ENCODE assay signal across 2 cellular contexts in the genomic region with DNA sequence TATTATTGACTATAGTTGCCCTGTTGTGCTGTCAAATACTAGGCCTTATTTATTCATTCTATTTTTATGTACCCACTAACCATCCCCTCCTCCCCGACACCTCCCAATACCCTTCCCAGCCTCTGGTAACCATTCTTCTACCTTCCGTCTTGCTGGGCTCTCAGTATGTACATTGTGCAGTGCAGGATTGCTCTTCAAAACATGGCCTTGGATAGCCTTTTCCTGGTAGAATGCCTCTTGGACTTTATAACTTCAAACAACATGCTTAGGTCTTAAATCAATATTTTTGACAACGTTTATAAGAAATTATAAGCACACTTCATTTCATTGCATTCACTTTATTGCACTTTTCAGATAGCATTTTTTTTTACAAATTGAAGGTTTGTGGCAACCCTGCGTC.
TF ChIP-seq lines count a peak whose summit lies in the region.

No MANE protein-coding gene starts in this region.

TF ChIP-seq in HepG2, 621 proteins besides CTCF, POLR2A, EP300 and RAD21 (continues in another document):
- TF ChIP-seq, protein P1, sequence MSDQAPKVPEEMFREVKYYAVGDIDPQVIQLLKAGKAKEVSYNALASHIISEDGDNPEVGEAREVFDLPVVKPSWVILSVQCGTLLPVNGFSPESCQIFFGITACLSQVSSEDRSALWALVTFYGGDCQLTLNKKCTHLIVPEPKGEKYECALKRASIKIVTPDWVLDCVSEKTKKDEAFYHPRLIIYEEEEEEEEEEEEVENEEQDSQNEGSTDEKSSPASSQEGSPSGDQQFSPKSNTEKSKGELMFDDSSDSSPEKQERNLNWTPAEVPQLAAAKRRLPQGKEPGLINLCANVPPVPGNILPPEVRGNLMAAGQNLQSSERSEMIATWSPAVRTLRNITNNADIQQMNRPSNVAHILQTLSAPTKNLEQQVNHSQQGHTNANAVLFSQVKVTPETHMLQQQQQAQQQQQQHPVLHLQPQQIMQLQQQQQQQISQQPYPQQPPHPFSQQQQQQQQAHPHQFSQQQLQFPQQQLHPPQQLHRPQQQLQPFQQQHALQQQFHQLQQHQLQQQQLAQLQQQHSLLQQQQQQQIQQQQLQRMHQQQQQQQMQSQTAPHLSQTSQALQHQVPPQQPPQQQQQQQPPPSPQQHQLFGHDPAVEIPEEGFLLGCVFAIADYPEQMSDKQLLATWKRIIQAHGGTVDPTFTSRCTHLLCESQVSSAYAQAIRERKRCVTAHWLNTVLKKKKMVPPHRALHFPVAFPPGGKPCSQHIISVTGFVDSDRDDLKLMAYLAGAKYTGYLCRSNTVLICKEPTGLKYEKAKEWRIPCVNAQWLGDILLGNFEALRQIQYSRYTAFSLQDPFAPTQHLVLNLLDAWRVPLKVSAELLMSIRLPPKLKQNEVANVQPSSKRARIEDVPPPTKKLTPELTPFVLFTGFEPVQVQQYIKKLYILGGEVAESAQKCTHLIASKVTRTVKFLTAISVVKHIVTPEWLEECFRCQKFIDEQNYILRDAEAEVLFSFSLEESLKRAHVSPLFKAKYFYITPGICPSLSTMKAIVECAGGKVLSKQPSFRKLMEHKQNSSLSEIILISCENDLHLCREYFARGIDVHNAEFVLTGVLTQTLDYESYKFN (CRISPR knock-in tag; conservative IDR thresholded peaks at IDR 0.05), result peak; percentile 58; the same call in 1 of the 2 replicates
- no peak for TF ChIP-seq EZH2 (conservative IDR thresholded peaks at IDR 0.05; ENCODE audit: low read depth, low read length)
- TF ChIP-seq, protein P2, sequence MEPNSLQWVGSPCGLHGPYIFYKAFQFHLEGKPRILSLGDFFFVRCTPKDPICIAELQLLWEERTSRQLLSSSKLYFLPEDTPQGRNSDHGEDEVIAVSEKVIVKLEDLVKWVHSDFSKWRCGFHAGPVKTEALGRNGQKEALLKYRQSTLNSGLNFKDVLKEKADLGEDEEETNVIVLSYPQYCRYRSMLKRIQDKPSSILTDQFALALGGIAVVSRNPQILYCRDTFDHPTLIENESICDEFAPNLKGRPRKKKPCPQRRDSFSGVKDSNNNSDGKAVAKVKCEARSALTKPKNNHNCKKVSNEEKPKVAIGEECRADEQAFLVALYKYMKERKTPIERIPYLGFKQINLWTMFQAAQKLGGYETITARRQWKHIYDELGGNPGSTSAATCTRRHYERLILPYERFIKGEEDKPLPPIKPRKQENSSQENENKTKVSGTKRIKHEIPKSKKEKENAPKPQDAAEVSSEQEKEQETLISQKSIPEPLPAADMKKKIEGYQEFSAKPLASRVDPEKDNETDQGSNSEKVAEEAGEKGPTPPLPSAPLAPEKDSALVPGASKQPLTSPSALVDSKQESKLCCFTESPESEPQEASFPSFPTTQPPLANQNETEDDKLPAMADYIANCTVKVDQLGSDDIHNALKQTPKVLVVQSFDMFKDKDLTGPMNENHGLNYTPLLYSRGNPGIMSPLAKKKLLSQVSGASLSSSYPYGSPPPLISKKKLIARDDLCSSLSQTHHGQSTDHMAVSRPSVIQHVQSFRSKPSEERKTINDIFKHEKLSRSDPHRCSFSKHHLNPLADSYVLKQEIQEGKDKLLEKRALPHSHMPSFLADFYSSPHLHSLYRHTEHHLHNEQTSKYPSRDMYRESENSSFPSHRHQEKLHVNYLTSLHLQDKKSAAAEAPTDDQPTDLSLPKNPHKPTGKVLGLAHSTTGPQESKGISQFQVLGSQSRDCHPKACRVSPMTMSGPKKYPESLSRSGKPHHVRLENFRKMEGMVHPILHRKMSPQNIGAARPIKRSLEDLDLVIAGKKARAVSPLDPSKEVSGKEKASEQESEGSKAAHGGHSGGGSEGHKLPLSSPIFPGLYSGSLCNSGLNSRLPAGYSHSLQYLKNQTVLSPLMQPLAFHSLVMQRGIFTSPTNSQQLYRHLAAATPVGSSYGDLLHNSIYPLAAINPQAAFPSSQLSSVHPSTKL (CRISPR knock-in tag; IDR thresholded peaks at IDR 0.05), result peak; percentile 45; the same call in 1 of the 2 replicates
- TF ChIP-seq, protein P3, sequence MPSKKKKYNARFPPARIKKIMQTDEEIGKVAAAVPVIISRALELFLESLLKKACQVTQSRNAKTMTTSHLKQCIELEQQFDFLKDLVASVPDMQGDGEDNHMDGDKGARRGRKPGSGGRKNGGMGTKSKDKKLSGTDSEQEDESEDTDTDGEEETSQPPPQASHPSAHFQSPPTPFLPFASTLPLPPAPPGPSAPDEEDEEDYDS (CRISPR knock-in tag; IDR thresholded peaks at IDR 0.05), result no peak
- TF ChIP-seq NKX3-1 (CRISPR knock-in tag; IDR thresholded peaks at IDR 0.05), result no peak
- TF ChIP-seq MBD4 (IDR thresholded peaks at IDR 0.05; ENCODE audit: borderline replicate concordance, low read length), result no peak

TF ChIP-seq in liver, 16 proteins besides CTCF, POLR2A, EP300 and RAD21 (continued from another document):
- TF ChIP-seq, protein P4, sequence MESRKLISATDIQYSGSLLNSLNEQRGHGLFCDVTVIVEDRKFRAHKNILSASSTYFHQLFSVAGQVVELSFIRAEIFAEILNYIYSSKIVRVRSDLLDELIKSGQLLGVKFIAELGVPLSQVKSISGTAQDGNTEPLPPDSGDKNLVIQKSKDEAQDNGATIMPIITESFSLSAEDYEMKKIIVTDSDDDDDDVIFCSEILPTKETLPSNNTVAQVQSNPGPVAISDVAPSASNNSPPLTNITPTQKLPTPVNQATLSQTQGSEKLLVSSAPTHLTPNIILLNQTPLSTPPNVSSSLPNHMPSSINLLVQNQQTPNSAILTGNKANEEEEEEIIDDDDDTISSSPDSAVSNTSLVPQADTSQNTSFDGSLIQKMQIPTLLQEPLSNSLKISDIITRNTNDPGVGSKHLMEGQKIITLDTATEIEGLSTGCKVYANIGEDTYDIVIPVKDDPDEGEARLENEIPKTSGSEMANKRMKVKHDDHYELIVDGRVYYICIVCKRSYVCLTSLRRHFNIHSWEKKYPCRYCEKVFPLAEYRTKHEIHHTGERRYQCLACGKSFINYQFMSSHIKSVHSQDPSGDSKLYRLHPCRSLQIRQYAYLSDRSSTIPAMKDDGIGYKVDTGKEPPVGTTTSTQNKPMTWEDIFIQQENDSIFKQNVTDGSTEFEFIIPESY (IDR thresholded peaks at IDR 0.05), result no peak
